In genomic region chr1:89527750-89528381, GRCh38 we compare ENCODE assay signal across 36 cellular contexts. TPM values are rescaled to one million over a fixed set of nuclear protein-coding genes. Genes with fewer than 3 reads are reported as not detected.
DNase-seq lines count a peak whose midpoint lies in the region; ATAC-seq and TF ChIP-seq lines count a peak whose summit lies in the region.
"Had no signal": no experiment of that assay in that cellular context is flagged by ENCODE, and none has a peak within 500 bp of the region (broad histone marks: within the 10 kb centered on the region; RNA-seq: fewer than 3 reads in every experiment).

No MANE protein-coding gene starts in this region.

- peaks cover 42% of the 10 kb centered on the region for H3K4me1 ChIP-seq in BLaER1
- peaks cover 39% of the 10 kb centered on the region for H3K4me1 ChIP-seq in OCI-LY1 (ENCODE audit: insufficient read depth, low read length, severe bottlenecking)
- peaks cover 52% of the 10 kb centered on the region for H3K4me1 ChIP-seq in neural progenitor cell
- H3K4me1 ChIP-seq: foreskin keratinocyte had no signal

- H3K79me2 ChIP-seq in OCI-LY1 (ENCODE audit: insufficient read depth, low read length): peaks cover 63% of the 10 kb centered on the region
- peaks cover 79% of the 10 kb centered on the region for H3K79me2 ChIP-seq in neural progenitor cell (ENCODE audit: low read depth)

- H3K36me3 ChIP-seq in BLaER1: peaks cover 52% of the 10 kb centered on the region
- peaks cover 28% of the 10 kb centered on the region; the same call in 1 of the 2 replicates for H3K36me3 ChIP-seq in OCI-LY1 (ENCODE audit: insufficient read depth, low read length)
- H3K36me3 ChIP-seq in neural progenitor cell: no peaks in the 10 kb centered on the region
- H3K36me3 ChIP-seq: ascending aorta, Peyer's patch, suprapubic skin had no signal

- H3K4me1 Mint-ChIP-seq in neural progenitor cell (peaks cover 24% of the 10 kb centered on the region), type B pancreatic cell (ENCODE audit: unreplicated experiment) (peaks cover 15% of the 10 kb centered on the region)

- no peak overlapping the region for H2AFZ ChIP-seq in OCI-LY1 (ENCODE audit: low read length)
- H2AFZ ChIP-seq in neural progenitor cell (replicated peaks): no peak overlapping the region

- DNase-seq in dorsolateral prefrontal cortex (no peak), neural progenitor cell (ENCODE audit: low spot score) (no peak), type B pancreatic cell (ENCODE audit: extremely low spot score, unreplicated experiment) (no peak)
- DNase-seq in activated CD4-positive, alpha-beta T cell treated with anti-CD3 and anti-CD28 coated beads for 1 hour: no peak
- DNase-seq: activated CD4-positive, alpha-beta T cell treated with anti-CD3 and anti-CD28 coated beads, Interleukin-2, amount 10 ng/mL, durations not matched to agents 7 days and 5 days; activated effector memory CD4-positive, alpha-beta T cell treated with anti-CD3 and anti-CD28 coated beads, Interleukin-2, amount 50 U/mL, for 16 hours; activated T-cell treated with anti-CD3 and anti-CD28 coated beads, Interleukin-2, amount 50 U/mL, for 1 hour; CD4-positive, alpha-beta T cell; cortex of kidney; DND-41; effector memory CD8-positive, alpha-beta T cell; foreskin keratinocyte; GF-D8; HFFc6; KG1; kidney glomerular epithelial cell; MM.1S; mucosa of descending colon; natural killer cell; NCI-H1105 treated with DMSO at 0.1 percent for 48 hours; NCI-H187 treated with DMSO at 0.1 percent for 48 hours; NCI-H510A treated with DMSO at 0.1 percent for 48 hours; NK-92 treated with Interleukin-12 subunit alpha and Interleukin-12 subunit beta, amount 100 ng/mL, for 24 hours; Peyer's patch; SIG-M5; T1000 had no signal

- ATAC-seq in HG02970 (IDR thresholded peaks at IDR 0.05; ENCODE audit: low FRiP score, unreplicated experiment) (no peak), GM19351 (IDR thresholded peaks at IDR 0.05; ENCODE audit: unreplicated experiment) (no peak)
- ATAC-seq: effector memory CD8-positive, alpha-beta T cell; esophagus mucosa; foreskin keratinocyte; mucosa of descending colon; natural killer cell; stimulated activated memory B cell treated with anti-CD40 and anti-IgM and Interleukin-4, amounts not matched to agents 10 μg/mL and 1 μg/mL and 100 μg/mL, for 72 hours had no signal

- H3K27ac Mint-ChIP-seq in neural progenitor cell (no peak overlapping the region), type B pancreatic cell (no peak overlapping the region)
- H3K27ac Mint-ChIP-seq: activated CD4-positive, alpha-beta T cell treated with anti-CD3 and anti-CD28 coated beads, Interleukin-2, amount 10 ng/mL, durations not matched to agents 7 days and 5 days; activated naive CD8-positive, alpha-beta T cell; CD4-positive, alpha-beta T cell; HFFc6; stimulated activated memory B cell treated with anti-CD40 and anti-IgM and Interleukin-4, amounts not matched to agents 10 μg/mL and 1 μg/mL and 100 μg/mL, for 72 hours had no signal

- peaks cover 62% of the 10 kb centered on the region for H4K20me1 ChIP-seq in BLaER1
- H4K20me1 ChIP-seq in OCI-LY1 (ENCODE audit: insufficient read depth, low read length): no peaks in the 10 kb centered on the region
- peaks cover 47% of the 10 kb centered on the region for H4K20me1 ChIP-seq in neural progenitor cell (ENCODE audit: low read depth)

- no peak overlapping the region for H3K27ac ChIP-seq in BLaER1
- H3K27ac ChIP-seq in OCI-LY1 (ENCODE audit: low read depth, low read length, poor library complexity, severe bottlenecking): peak overlapping the region; percentile 16
- peak overlapping the region; percentile 19 to 98 (median 91) for H3K27ac ChIP-seq in dorsolateral prefrontal cortex
- no peak overlapping the region for H3K27ac ChIP-seq in neural progenitor cell
- H3K27ac ChIP-seq: ascending aorta, foreskin keratinocyte, Peyer's patch, suprapubic skin had no signal

- H3K36me3 Mint-ChIP-seq in neural progenitor cell (peaks cover 12% of the 10 kb centered on the region), type B pancreatic cell (peaks cover 7% of the 10 kb centered on the region)
- H3K36me3 Mint-ChIP-seq: natural killer cell had no signal

- intact Hi-C loops in dorsolateral prefrontal cortex (cut with DNase I): loop anchor here (2.0 to 10.0 kb wide), 3 partner anchors 39 to 107 kb away; partner anchors contain the start of gene LRRC8C (in 1 of the 2)

- TF ChIP-seq CTCF in OCI-LY1 (IDR thresholded peaks at IDR 0.05; ENCODE audit: low read length): no peak
- no peak for TF ChIP-seq CTCF in dorsolateral prefrontal cortex (IDR thresholded peaks at IDR 0.05 in 54 of 56, conservative IDR thresholded peaks at IDR 0.05 in 2 of 56; ENCODE audit: low read depth in 1 of 56, partially characterized antibody in 56 of 56)
- no peak for TF ChIP-seq CTCF in neural progenitor cell (IDR thresholded peaks at IDR 0.05)
- TF ChIP-seq CTCF in type B pancreatic cell (conservative IDR thresholded peaks at IDR 0.05): no peak

- no peaks in the 10 kb centered on the region for H3K9me3 Mint-ChIP-seq in neural progenitor cell
- H3K9me3 Mint-ChIP-seq in type B pancreatic cell: peaks cover 6% of the 10 kb centered on the region
- H3K9me3 Mint-ChIP-seq: CD4-positive, alpha-beta T cell; effector memory CD8-positive, alpha-beta T cell; HFFc6; natural killer cell had no signal

- H3K4me3 Mint-ChIP-seq in neural progenitor cell (no peak overlapping the region), type B pancreatic cell (no peak overlapping the region)
- H3K4me3 Mint-ChIP-seq: activated CD4-positive, alpha-beta T cell treated with anti-CD3 and anti-CD28 coated beads, Interleukin-2, amount 10 ng/mL, durations not matched to agents 7 days and 5 days; activated naive CD8-positive, alpha-beta T cell; CD4-positive, alpha-beta T cell; effector memory CD8-positive, alpha-beta T cell; HFFc6; stimulated activated memory B cell treated with anti-CD40 and anti-IgM and Interleukin-4, amounts not matched to agents 10 μg/mL and 1 μg/mL and 100 μg/mL, for 72 hours had no signal

- H3K9me3 ChIP-seq in BLaER1: peaks cover 14% of the 10 kb centered on the region
- H3K9me3 ChIP-seq in OCI-LY1 (ENCODE audit: low read length): peaks cover 3% of the 10 kb centered on the region; the same call in 1 of the 2 replicates
- H3K9me3 ChIP-seq in neural progenitor cell (ENCODE audit: low read depth): no peaks in the 10 kb centered on the region
- H3K9me3 ChIP-seq: ascending aorta, mucosa of descending colon, Peyer's patch, suprapubic skin had no signal

- H3K27me3 ChIP-seq in BLaER1 (no peaks in the 10 kb centered on the region), OCI-LY1 (ENCODE audit: insufficient read depth, low read length) (no peaks in the 10 kb centered on the region), dorsolateral prefrontal cortex (no peaks in the 10 kb centered on the region), neural progenitor cell (no peaks in the 10 kb centered on the region)
- H3K27me3 ChIP-seq: ascending aorta, foreskin keratinocyte, Peyer's patch, suprapubic skin had no signal

- no peaks in the 10 kb centered on the region for H3K9me2 ChIP-seq in OCI-LY1 (ENCODE audit: low read depth, low read length)

- H3K27me3 Mint-ChIP-seq in neural progenitor cell (ENCODE audit: insufficient read depth, low read depth): peaks cover 2% of the 10 kb centered on the region
- no peaks in the 10 kb centered on the region for H3K27me3 Mint-ChIP-seq in type B pancreatic cell
- H3K27me3 Mint-ChIP-seq: activated CD4-positive, alpha-beta T cell treated with anti-CD3 and anti-CD28 coated beads, Interleukin-2, amount 10 ng/mL, durations not matched to agents 7 days and 5 days; activated naive CD8-positive, alpha-beta T cell; CD4-positive, alpha-beta T cell; effector memory CD8-positive, alpha-beta T cell; stimulated activated memory B cell treated with anti-CD40 and anti-IgM and Interleukin-4, amounts not matched to agents 10 μg/mL and 1 μg/mL and 100 μg/mL, for 72 hours had no signal

- H3F3A ChIP-seq in OCI-LY1 (ENCODE audit: insufficient read depth, low read length) (no peaks in the 10 kb centered on the region; the same call in 1 of the 2 replicates), neural progenitor cell (ENCODE audit: low read depth) (peaks cover 36% of the 10 kb centered on the region)

- H3K9ac ChIP-seq in BLaER1 (no peak overlapping the region), OCI-LY1 (ENCODE audit: low read length) (no peak overlapping the region), neural progenitor cell (no peak overlapping the region)

- H3K4me3 ChIP-seq in BLaER1: no peak overlapping the region
- no peak overlapping the region for H3K4me3 ChIP-seq in OCI-LY1 (ENCODE audit: low read depth, low read length, poor library complexity, severe bottlenecking)
- peak overlapping the region in 56 of 59 donors; percentile 11 to 100 (median 94) for H3K4me3 ChIP-seq in dorsolateral prefrontal cortex
- no peak overlapping the region for H3K4me3 ChIP-seq in neural progenitor cell
- H3K4me3 ChIP-seq: ascending aorta, lung, mucosa of descending colon, Peyer's patch, suprapubic skin had no signal

- H3K4me2 ChIP-seq in BLaER1 (peak overlapping the region; percentile 96), OCI-LY1 (ENCODE audit: low read length) (peak overlapping the region; percentile 79; the same call in 1 of the 2 replicates), neural progenitor cell (peak overlapping the region; percentile 87)

RNA-seq across cellular contexts. Expression of gene LRRC8B, which starts 3.2 kb away (rescaled TPM):
- total RNA-seq in dorsolateral prefrontal cortex: 100 to 1,000 TPM in 21 of 120 experiments, 10 to 100 TPM in 99; 38.4 to 137 (median 85.9) TPM
- total RNA-seq in neural progenitor cell (ENCODE audit: low replicate concordance): 28.4 and 37.3 TPM in 2 replicates
- total RNA-seq in type B pancreatic cell (ENCODE audit: low replicate concordance): 12.2 and 13.1 TPM in 2 replicates

Comparison
In these comparisons a context has a peak if more than half of its experiments do, and no peak if none do; other contexts are left out.
1. H3K27ac ChIP-seq: peak in OCI-LY1 (single experiment) and dorsolateral prefrontal cortex (59 of 59); none in BLaER1 (single experiment) and neural progenitor cell (single experiment).
2. H3K4me3 ChIP-seq: peak in dorsolateral prefrontal cortex (56 of 59); none in BLaER1 (single experiment), OCI-LY1 (single experiment) and neural progenitor cell (single experiment).
3. Peak in every context shown above with its lines, with median percentiles within 50 percentile points of each other: H3K4me2 ChIP-seq.